ENCODE assay signal across 1 cellular context in genomic region chr14:100386846-100387245, GRCh38.
TF ChIP-seq lines count a peak whose summit lies in the region.

No MANE protein-coding gene starts in this region.

TF ChIP-seq in HepG2, 621 proteins besides CTCF, POLR2A, EP300 and RAD21:
- TF ChIP-seq ZNF768 (CRISPR knock-in tag; IDR thresholded peaks at IDR 0.05) (peak; percentile 62; the same call in 1 of the 2 replicates), SMAD3 (CRISPR knock-in tag; IDR thresholded peaks at IDR 0.05) (no peak), ZNF510 (CRISPR knock-in tag; IDR thresholded peaks at IDR 0.05; ENCODE audit: low read depth) (no peak), ZNF792 (CRISPR knock-in tag; IDR thresholded peaks at IDR 0.05) (no peak)
